ENCODE assay signal across 12 cellular contexts in the genomic region with DNA sequence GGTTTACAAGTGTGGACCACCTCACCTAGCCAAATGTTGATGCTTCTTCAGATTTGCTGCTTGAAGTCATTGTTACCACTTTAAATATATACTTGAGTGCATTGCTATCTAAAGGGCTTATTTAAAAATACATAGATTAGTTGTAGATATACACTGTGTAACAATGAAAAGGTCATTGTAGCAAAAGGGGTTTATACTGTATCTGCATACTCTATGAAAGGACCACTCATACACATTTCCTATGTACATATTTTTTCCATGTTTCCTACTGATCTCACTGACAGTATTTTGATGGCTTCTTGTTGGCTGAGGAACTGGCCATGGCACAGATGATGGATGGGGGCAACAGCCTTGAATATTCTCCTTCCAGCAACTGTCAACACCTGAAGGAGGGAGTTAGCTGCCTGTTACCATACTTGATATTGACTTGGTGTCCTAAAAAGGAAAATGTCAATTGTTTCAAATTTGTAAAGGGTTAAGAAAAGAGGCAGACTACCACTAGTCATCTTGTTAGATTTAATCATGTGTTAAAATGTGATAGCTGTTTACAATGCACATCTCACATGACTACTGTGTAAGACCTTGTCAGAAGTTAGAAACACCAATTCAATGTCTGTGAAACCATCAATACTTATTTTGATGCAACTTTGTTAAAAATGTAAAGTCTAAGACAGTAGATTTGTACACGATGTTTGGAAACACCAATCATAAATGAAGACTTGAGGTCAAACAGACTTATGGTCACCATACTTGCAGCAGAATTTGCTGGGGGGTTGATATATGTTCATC. TPM values are rescaled to one million over a fixed set of nuclear protein-coding genes. Genes with fewer than 3 reads are reported as not detected.
DNase-seq lines count a peak whose midpoint lies in the region; TF ChIP-seq lines count a peak whose summit lies in the region.
"Had no signal": no experiment of that assay in that cellular context is flagged by ENCODE, and none has a peak within 500 bp of the region (broad histone marks: within the 10 kb centered on the region; RNA-seq: fewer than 3 reads in every experiment).

No MANE protein-coding gene starts in this region.

- H3K9me3 ChIP-seq in Caco-2 (no peaks in the 10 kb centered on the region), osteoblast (ENCODE audit: low read depth, low read length) (no peaks in the 10 kb centered on the region), transverse colon (no peaks in the 10 kb centered on the region)
- H3K9me3 ChIP-seq: mucosa of descending colon, right atrium auricular region, thoracic aorta had no signal

- no peak for TF ChIP-seq POLR2A in transverse colon (IDR thresholded peaks at IDR 0.05)

- no peaks in the 10 kb centered on the region for H4K20me1 ChIP-seq in KMS-11 (ENCODE audit: insufficient read depth)
- H4K20me1 ChIP-seq in osteoblast (ENCODE audit: insufficient read depth, low read length) = peaks cover 27% of the 10 kb centered on the region

- H3K9me3 Mint-ChIP-seq in Caco-2 (ENCODE audit: unreplicated experiment) = no peaks in the 10 kb centered on the region
- H3K9me3 Mint-ChIP-seq in activated T-helper 2 cell treated with anti-CD3 and anti-CD28 coated beads, Interferon-gamma antibody, Interleukin-2, Interleukin-4, amounts not matched to agents 10 μg/mL and 5 μg/mL and 100 μg/mL, durations not matched to agents 14 hours and 24 hours and 36 hours = no peaks in the 10 kb centered on the region

- peaks cover 1% of the 10 kb centered on the region; the same call in 1 of the 2 replicates for H3K36me3 ChIP-seq in Caco-2 (ENCODE audit: control insufficient read depth, insufficient read depth, low read length)
- no peaks in the 10 kb centered on the region for H3K36me3 ChIP-seq in KMS-11 (ENCODE audit: insufficient read depth)
- peaks cover 10% of the 10 kb centered on the region for H3K36me3 ChIP-seq in osteoblast (ENCODE audit: insufficient read depth, low read length)
- no peaks in the 10 kb centered on the region for H3K36me3 ChIP-seq in transverse colon
- H3K36me3 ChIP-seq: right atrium auricular region, thoracic aorta had no signal

- peak overlapping the region; percentile 72; the same call in 1 of the 2 replicates for H3K9ac ChIP-seq in KMS-11

- TF ChIP-seq CTCF in Caco-2 (IDR thresholded peaks at IDR 0.05; ENCODE audit: insufficient read depth in 1 of 2, low read depth in 1 of 2, low read length in 1 of 2, severe bottlenecking in 1 of 2, unreplicated experiment in 1 of 2) (no peak), KMS-11 (conservative IDR thresholded peaks at IDR 0.05; ENCODE audit: low read depth, low read length) (no peak), osteoblast (IDR thresholded peaks at IDR 0.05; ENCODE audit: extremely low read depth, low read depth, low read length) (no peak), transverse colon (IDR thresholded peaks at IDR 0.05) (no peak)

- H2AFZ ChIP-seq in KMS-11 (ENCODE audit: low read depth) (no peak overlapping the region), osteoblast (ENCODE audit: low read length) (no peak overlapping the region)

- no TSS peak for BruUV-seq in Caco-2 (replicated peaks; lab: Mats Ljungman, UMichigan)

- intact Hi-C loops in Caco-2 (cut with micrococcal nuclease; ENCODE audit: unreplicated experiment) = no loop called here
- intact Hi-C loops in activated T-helper 2 cell treated with anti-CD3 and anti-CD28 coated beads, Interferon-gamma antibody, Interleukin-2, Interleukin-4, amounts not matched to agents 10 μg/mL and 5 μg/mL and 100 μg/mL, durations not matched to agents 14 hours and 24 hours and 36 hours (cut with micrococcal nuclease) = loop anchor here (5.0 kb wide), 1 partner anchor 175 kb away; the partner anchor contains the start of genes HADHA and HADHB
- intact Hi-C loops in transverse colon (cut with DNase I; ENCODE audit: low total_unique reads) = no loop called here

- no peaks in the 10 kb centered on the region for H3K27me3 Mint-ChIP-seq in Caco-2 (ENCODE audit: insufficient read depth, unreplicated experiment)
- no peaks in the 10 kb centered on the region for H3K27me3 Mint-ChIP-seq in activated T-helper 2 cell treated with anti-CD3 and anti-CD28 coated beads, Interferon-gamma antibody, Interleukin-2, Interleukin-4, amounts not matched to agents 10 μg/mL and 5 μg/mL and 100 μg/mL, durations not matched to agents 14 hours and 24 hours and 36 hours (ENCODE audit: low read depth)

- H3K27me3 ChIP-seq in Caco-2 (replicated peaks; ENCODE audit: control insufficient read depth, insufficient read depth, low read length) (no peaks in the 10 kb centered on the region), KMS-11 (ENCODE audit: insufficient read depth, low read depth) (no peaks in the 10 kb centered on the region), osteoblast (ENCODE audit: insufficient read depth, low read length) (no peaks in the 10 kb centered on the region), transverse colon (no peaks in the 10 kb centered on the region)
- H3K27me3 ChIP-seq: right atrium auricular region had no signal

- H3K27ac Mint-ChIP-seq in Caco-2 (ENCODE audit: unreplicated experiment) = peak overlapping the region; percentile 55
- H3K27ac Mint-ChIP-seq in activated T-helper 2 cell treated with anti-CD3 and anti-CD28 coated beads, Interferon-gamma antibody, Interleukin-2, Interleukin-4, amounts not matched to agents 10 μg/mL and 5 μg/mL and 100 μg/mL, durations not matched to agents 14 hours and 24 hours and 36 hours = peak overlapping the region; percentile 93

- H3K4me1 Mint-ChIP-seq in Caco-2 (ENCODE audit: low read depth, unreplicated experiment) = peaks cover 30% of the 10 kb centered on the region
- H3K4me1 Mint-ChIP-seq in activated T-helper 2 cell treated with anti-CD3 and anti-CD28 coated beads, Interferon-gamma antibody, Interleukin-2, Interleukin-4, amounts not matched to agents 10 μg/mL and 5 μg/mL and 100 μg/mL, durations not matched to agents 14 hours and 24 hours and 36 hours (ENCODE audit: low read depth) = peaks cover 48% of the 10 kb centered on the region

- H3K4me3 ChIP-seq in Caco-2 (ENCODE audit: low read depth, low read length) = no peak overlapping the region
- H3K4me3 ChIP-seq in KMS-11 (IDR thresholded peaks at IDR 0.05; ENCODE audit: insufficient read depth, low read depth, low read length) = peak overlapping the region; percentile 13
- no peak overlapping the region for H3K4me3 ChIP-seq in osteoblast (ENCODE audit: insufficient read depth, low read length)
- H3K4me3 ChIP-seq in transverse colon = no peak overlapping the region
- H3K4me3 ChIP-seq: mucosa of descending colon, right atrium auricular region, thoracic aorta had no signal

- no peak for TF ChIP-seq EP300 in transverse colon (IDR thresholded peaks at IDR 0.05; ENCODE audit: low read depth)

- CTCF ChIA-PET in Caco-2 (lab: Charles Lee) = no interaction called here

- in situ Hi-C loops in transverse colon (cut with MboI; ENCODE audit: low pct_ligation_motif_present in 1 of 4, low pct_unique_long_range_greater_than_20kb in 1 of 4, low sequenced_read_pairs in 3 of 4) = no loop called here

- H3K36me3 Mint-ChIP-seq in Caco-2 (ENCODE audit: insufficient read depth, unreplicated experiment) = peaks cover 49% of the 10 kb centered on the region
- peaks cover 35% of the 10 kb centered on the region for H3K36me3 Mint-ChIP-seq in activated T-helper 2 cell treated with anti-CD3 and anti-CD28 coated beads, Interferon-gamma antibody, Interleukin-2, Interleukin-4, amounts not matched to agents 10 μg/mL and 5 μg/mL and 100 μg/mL, durations not matched to agents 14 hours and 24 hours and 36 hours (ENCODE audit: low read depth)

- POLR2A ChIA-PET in Caco-2 (lab: Charles Lee) = no interaction called here

- no peak overlapping the region for H3K4me3 Mint-ChIP-seq in Caco-2 (ENCODE audit: unreplicated experiment)
- no peak overlapping the region for H3K4me3 Mint-ChIP-seq in activated T-helper 2 cell treated with anti-CD3 and anti-CD28 coated beads, Interferon-gamma antibody, Interleukin-2, Interleukin-4, amounts not matched to agents 10 μg/mL and 5 μg/mL and 100 μg/mL, durations not matched to agents 14 hours and 24 hours and 36 hours (ENCODE audit: low read depth)

- peak overlapping the region; percentile 58 for H3K4me2 ChIP-seq in KMS-11
- H3K4me2 ChIP-seq in osteoblast (ENCODE audit: insufficient read depth, low read length) = no peak overlapping the region

- peak overlapping the region; percentile 97 for H3K27ac ChIP-seq in KMS-11
- H3K27ac ChIP-seq in osteoblast (ENCODE audit: low read depth, low read length) = no peak overlapping the region
- peak overlapping the region in 1 of 4 donors; percentile 46 for H3K27ac ChIP-seq in transverse colon
- H3K27ac ChIP-seq: right atrium auricular region, thoracic aorta had no signal

- H3K79me2 ChIP-seq in KMS-11 (ENCODE audit: insufficient read depth, low read depth) = peaks cover 81% of the 10 kb centered on the region
- peaks cover 96% of the 10 kb centered on the region for H3K79me2 ChIP-seq in osteoblast (ENCODE audit: insufficient read depth, low read length)

- WGBS in transverse colon (ENCODE audit: low coverage in 1 of 2), 2 donors = 81 to 100% methylated on average over 1 of the region's 1 CpG

- H3K4me1 ChIP-seq in Caco-2 = peaks cover 25% of the 10 kb centered on the region
- H3K4me1 ChIP-seq in KMS-11 (ENCODE audit: low read depth, poor library complexity, severe bottlenecking) = peaks cover 79% of the 10 kb centered on the region
- H3K4me1 ChIP-seq in osteoblast (ENCODE audit: insufficient read depth, low read length) = peaks cover 12% of the 10 kb centered on the region
- H3K4me1 ChIP-seq in transverse colon = peaks cover 7 to 45% (median 32%) of the 10 kb centered on the region in 4 donors

- DNase-seq in Caco-2 = no peak
- no peak for DNase-seq in activated T-helper 2 cell treated with anti-CD3 and anti-CD28 coated beads, Interferon-gamma antibody, Interleukin-2, Interleukin-4, amounts not matched to agents 10 μg/mL and 5 μg/mL and 100 μg/mL, durations not matched to agents 14 hours and 24 hours and 36 hours (ENCODE audit: low spot score)
- DNase-seq in osteoblast (ENCODE audit: insufficient read length, low spot score, missing footprints) = peak; percentile 41
- no peak for DNase-seq in foreskin melanocyte
- DNase-seq in amygdala (lab: John Stamatoyannopoulos, UW) = no peak
- no peak for DNase-seq in transverse colon
- DNase-seq in OCI-M2 (lab: John Stamatoyannopoulos, UW; ENCODE audit: unreplicated experiment) = no peak
- DNase-seq: caudate nucleus, mucosa of descending colon had no signal

RNA-seq across cellular contexts. Expression of gene RAB10, which starts 33.5 kb away (rescaled TPM):
- 203 and 213 TPM in 2 replicates for total RNA-seq in Caco-2 (2022)
- total RNA-seq in activated T-helper 2 cell treated with anti-CD3 and anti-CD28 coated beads, Interferon-gamma antibody, Interleukin-2, Interleukin-4, amounts not matched to agents 10 μg/mL and 5 μg/mL and 100 μg/mL, durations not matched to agents 14 hours and 24 hours and 36 hours = 134 and 140 TPM in 2 replicates
- 128 and 151 TPM in 2 replicates for total RNA-seq in osteoblast
- total RNA-seq in transverse colon = 100 to 1,000 TPM in 3 of 4 donors, 10 to 100 TPM in 1; 99.5 to 150 (median 144) TPM
